ENCODE assay signal across 28 cellular contexts in genomic region chr1:222306011-222306410, GRCh38.
DNase-seq lines count a peak whose midpoint lies in the region.
"Had no signal": no experiment of that assay in that cellular context is flagged by ENCODE, and none has a peak within 500 bp of the region (broad histone marks: within the 10 kb centered on the region; RNA-seq: fewer than 3 reads in every experiment).

No MANE protein-coding gene starts in this region.

- H3K56ac ChIP-seq in mesendoderm (ENCODE audit: low read length), result no peak overlapping the region

- H3K9ac ChIP-seq in mesendoderm (ENCODE audit: low read length), result no peak overlapping the region
- H3K9ac ChIP-seq: BLaER1; BLaER1 treated with 17β-estradiol and CSF1 and Interleukin-3, amounts not matched to agents 10 nM and 100 nM had no signal

- no peak overlapping the region for H2AK5ac ChIP-seq in mesendoderm (ENCODE audit: low read length)

- peaks cover 0 to 2% of the 10 kb centered on the region in 2 donors for H3K36me3 Mint-ChIP-seq in CD4-positive, alpha-beta memory T cell
- H3K36me3 Mint-ChIP-seq: CD14-positive monocyte; CD4-positive, CD25-positive, alpha-beta regulatory T cell; CD8-positive, alpha-beta T cell had no signal

- H2BK120ac ChIP-seq in mesendoderm (ENCODE audit: low read depth, low read length), result no peak overlapping the region

- POLR2A ChIA-PET in CD4-positive, alpha-beta memory T cell (lab: Charles Lee; ENCODE audit: partially characterized antibody), result no interaction called here

- intact Hi-C loops in CD4-positive, alpha-beta memory T cell (cut with micrococcal nuclease), result no loop called here

- H3K23ac ChIP-seq in mesendoderm (ENCODE audit: low read length), result peak overlapping the region; percentile 18

- no peak overlapping the region for H3K4me3 ChIP-seq in mesendoderm (ENCODE audit: low read length)
- H3K4me3 ChIP-seq in CD4-positive, alpha-beta memory T cell (ENCODE audit: low read length in 2 of 2), result no peak overlapping the region
- H3K4me3 ChIP-seq: A549; BLaER1; BLaER1 treated with 17β-estradiol and CSF1 and Interleukin-3, amounts not matched to agents 10 nM and 100 nM had no signal

- no peak overlapping the region for H4K8ac ChIP-seq in mesendoderm (ENCODE audit: low read depth, low read length)

- no peak overlapping the region for H3K4ac ChIP-seq in mesendoderm (ENCODE audit: low read depth, low read length)

- no peak overlapping the region for H2BK5ac ChIP-seq in mesendoderm (ENCODE audit: low read length)

- no peak overlapping the region for H2BK15ac ChIP-seq in mesendoderm (replicated peaks; ENCODE audit: low read depth)

- H3K9me3 Mint-ChIP-seq in CD4-positive, alpha-beta memory T cell, result no peaks in the 10 kb centered on the region
- H3K9me3 Mint-ChIP-seq: CD4-positive, alpha-beta T cell; CD8-positive, alpha-beta T cell had no signal

- H3K9me3 ChIP-seq in CD4-positive, alpha-beta memory T cell (ENCODE audit: control insufficient read depth in 1 of 2, low read length in 2 of 2), result no peaks in the 10 kb centered on the region
- H3K9me3 ChIP-seq: A549; BE2C; BLaER1; BLaER1 treated with 17β-estradiol and CSF1 and Interleukin-3, amounts not matched to agents 10 nM and 100 nM; Caco-2 had no signal

- H3K4me2 ChIP-seq in mesendoderm (ENCODE audit: low read length), result no peak overlapping the region
- H3K4me2 ChIP-seq: A549; BLaER1; BLaER1 treated with 17β-estradiol and CSF1 and Interleukin-3, amounts not matched to agents 10 nM and 100 nM had no signal

- H3K79me2 ChIP-seq in mesendoderm (ENCODE audit: control insufficient read depth, insufficient read depth, low read length), result no peaks in the 10 kb centered on the region

- no peak overlapping the region for H3K27ac ChIP-seq in mesendoderm (ENCODE audit: low read depth, low read length)
- H3K27ac ChIP-seq in CD4-positive, alpha-beta memory T cell (ENCODE audit: low read depth, low read length), result no peak overlapping the region
- H3K27ac ChIP-seq: 22Rv1; A549; BLaER1; BLaER1 treated with 17β-estradiol and CSF1 and Interleukin-3, amounts not matched to agents 10 nM and 100 nM; C4-2B had no signal

- H3K18ac ChIP-seq in mesendoderm (ENCODE audit: low read length), result no peak overlapping the region

- CTCF ChIA-PET in CD4-positive, alpha-beta memory T cell (lab: Charles Lee; ENCODE audit: partially characterized antibody), result no interaction called here

- no peak for DNase-seq in mesendoderm
- no peak for DNase-seq in CD4-positive, alpha-beta memory T cell
- DNase-seq: 8988T; ACHN; AML-193; BE2C; C1 segment of cervical spinal cord; Caco-2; Calu3; CD4-positive, alpha-beta T cell; CD4-positive, CD25-positive, alpha-beta regulatory T cell; CD8-positive, alpha-beta memory T cell; CD8-positive, alpha-beta T cell; COR-L47; DMS 273 treated with DMSO at 0.1 percent for 48 hours; DMS153; DMS53; DMS79; DMS79 treated with DMSO at 0.1 percent for 48 hours; DND-41; EL had no signal

- no peaks in the 10 kb centered on the region for H3K79me1 ChIP-seq in mesendoderm (ENCODE audit: low read length)

- no peaks in the 10 kb centered on the region for H3K27me3 ChIP-seq in mesendoderm (ENCODE audit: insufficient read depth, low read length, poor library complexity)
- H3K27me3 ChIP-seq in CD4-positive, alpha-beta memory T cell (ENCODE audit: insufficient read depth, low read length), result no peaks in the 10 kb centered on the region
- H3K27me3 ChIP-seq: BE2C; BLaER1; BLaER1 treated with 17β-estradiol and CSF1 and Interleukin-3, amounts not matched to agents 10 nM and 100 nM had no signal

- peaks cover 0 to 3% of the 10 kb centered on the region in 2 donors for H3K27me3 Mint-ChIP-seq in CD4-positive, alpha-beta memory T cell
- H3K27me3 Mint-ChIP-seq: CD4-positive, alpha-beta T cell; CD4-positive, CD25-positive, alpha-beta regulatory T cell had no signal

- no peak overlapping the region for H4K5ac ChIP-seq in mesendoderm (ENCODE audit: low read length)

- H3K4me1 Mint-ChIP-seq in CD4-positive, alpha-beta memory T cell, result peaks cover 3 to 18% (median 11%) of the 10 kb centered on the region in 4 donors
- H3K4me1 Mint-ChIP-seq: B cell; CD8-positive, alpha-beta memory T cell had no signal

- no peak overlapping the region for H3K27ac Mint-ChIP-seq in CD4-positive, alpha-beta memory T cell
- H3K27ac Mint-ChIP-seq: B cell; CD14-positive monocyte; CD4-positive, alpha-beta T cell; CD4-positive, CD25-positive, alpha-beta regulatory T cell; CD8-positive, alpha-beta memory T cell; CD8-positive, alpha-beta T cell had no signal

- H3K36me3 ChIP-seq in mesendoderm (ENCODE audit: control insufficient read depth, insufficient read depth, low read length), result no peaks in the 10 kb centered on the region
- no peaks in the 10 kb centered on the region for H3K36me3 ChIP-seq in CD4-positive, alpha-beta memory T cell (ENCODE audit: insufficient read depth, low read length)
- H3K36me3 ChIP-seq: BE2C; BLaER1; BLaER1 treated with 17β-estradiol and CSF1 and Interleukin-3, amounts not matched to agents 10 nM and 100 nM had no signal

- no peak overlapping the region for H3K4me3 Mint-ChIP-seq in CD4-positive, alpha-beta memory T cell
- H3K4me3 Mint-ChIP-seq: B cell; CD14-positive monocyte; CD4-positive, alpha-beta T cell; CD4-positive, CD25-positive, alpha-beta regulatory T cell; CD8-positive, alpha-beta memory T cell; CD8-positive, alpha-beta T cell had no signal

- H3K4me1 ChIP-seq in mesendoderm (ENCODE audit: control insufficient read depth, low read depth, low read length), result peaks cover 9% of the 10 kb centered on the region
- no peaks in the 10 kb centered on the region for H3K4me1 ChIP-seq in CD4-positive, alpha-beta memory T cell (ENCODE audit: insufficient read depth, low read length)
- H3K4me1 ChIP-seq: A549; BE2C; BLaER1; BLaER1 treated with 17β-estradiol and CSF1 and Interleukin-3, amounts not matched to agents 10 nM and 100 nM; Caco-2 had no signal
